In genomic region chr6:79450984-79451383, GRCh38 we compare ENCODE assay signal across 13 cellular contexts.
DNase-seq lines count a peak whose midpoint lies in the region; ATAC-seq and TF ChIP-seq lines count a peak whose summit lies in the region.
"Had no signal": no experiment of that assay in that cellular context is flagged by ENCODE, and none has a peak within 500 bp of the region (broad histone marks: within the 10 kb centered on the region; RNA-seq: fewer than 3 reads in every experiment).

No MANE protein-coding gene starts in this region.

- TF ChIP-seq CTCF in left lung (IDR thresholded peaks at IDR 0.05) (no peak), upper lobe of right lung (IDR thresholded peaks at IDR 0.05) (no peak)

- peak; percentile 46 for DNase-seq in DMS53 (lab: John Stamatoyannopoulos, UW)
- DNase-seq in NCI-H2029 (lab: John Stamatoyannopoulos, UW): peak; percentile 44
- peak in 1 of 2 donors; percentile 41 for DNase-seq in left lung
- no peak for DNase-seq in upper lobe of right lung
- no peak for DNase-seq in foreskin melanocyte
- DNase-seq in stimulated activated CD4-positive, alpha-beta T cell treated with anti-CD3 and anti-CD28 coated beads, Interleukin-2, amount 100 ng/mL, for 48 hours: no peak
- DNase-seq: BE2C; CD4-positive, alpha-beta memory T cell had no signal

- H3K27ac ChIP-seq in left lung: no peak overlapping the region
- no peak overlapping the region for H3K27ac ChIP-seq in upper lobe of right lung
- H3K27ac ChIP-seq: A549, C4-2B, HL-60 had no signal

- peak; percentile 79 for ATAC-seq in left lung
- ATAC-seq in upper lobe of right lung: peak; percentile 69
- no peak for ATAC-seq in HG03175 (IDR thresholded peaks at IDR 0.05; ENCODE audit: unreplicated experiment)
- ATAC-seq: A549, HCT116 had no signal

- H3K9me3 ChIP-seq in left lung (no peaks in the 10 kb centered on the region), upper lobe of right lung (no peaks in the 10 kb centered on the region)
- H3K9me3 ChIP-seq: A549, BE2C had no signal

- H3K4me1 ChIP-seq in left lung: peaks cover 4% of the 10 kb centered on the region in 2 donors
- H3K4me1 ChIP-seq in upper lobe of right lung: peaks cover 16% of the 10 kb centered on the region
- H3K4me1 ChIP-seq: BE2C had no signal

- intact Hi-C loops in left lung (cut with DNase I): no loop called here
- intact Hi-C loops in upper lobe of right lung (cut with DNase I): no loop called here

- no peaks in the 10 kb centered on the region for H3K36me3 ChIP-seq in left lung
- H3K36me3 ChIP-seq in upper lobe of right lung: no peaks in the 10 kb centered on the region
- H3K36me3 ChIP-seq: BE2C had no signal

- H3K4me3 ChIP-seq in left lung (no peak overlapping the region), upper lobe of right lung (no peak overlapping the region)
- H3K4me3 ChIP-seq: A549 had no signal

- H3K27me3 ChIP-seq in left lung (no peaks in the 10 kb centered on the region), upper lobe of right lung (no peaks in the 10 kb centered on the region)
- H3K27me3 ChIP-seq: BE2C had no signal

Comparison
In these comparisons a context has a peak if more than half of its experiments do, and no peak if none do; other contexts are left out.
1. DNase-seq: peak in DMS53 (single experiment) and NCI-H2029 (single experiment); none in upper lobe of right lung (single experiment), foreskin melanocyte (single experiment) and stimulated activated CD4-positive, alpha-beta T cell treated with anti-CD3 and anti-CD28 coated beads, Interleukin-2, amount 100 ng/mL, for 48 hours (0 of 2).